Comparison of ENCODE assay signal across 1 cellular context in the genomic region with DNA sequence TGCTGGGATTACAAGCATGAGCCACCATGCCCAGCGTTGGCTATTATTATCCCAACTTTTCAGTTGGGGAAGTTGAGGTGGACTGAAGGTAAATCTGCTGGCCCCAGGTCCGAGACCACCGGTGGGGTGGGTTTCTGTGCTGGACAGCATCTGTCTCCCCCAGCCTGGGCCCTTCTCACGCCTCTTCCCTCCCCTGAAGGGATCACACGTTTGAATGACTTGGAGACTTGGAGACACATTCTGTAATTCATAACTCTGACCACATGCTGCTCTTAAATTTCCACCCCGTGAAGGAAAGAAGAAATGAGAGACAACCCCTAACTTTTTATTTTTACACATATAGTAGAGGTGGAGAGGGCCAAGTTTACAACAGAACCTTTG.
TF ChIP-seq lines count a peak whose summit lies in the region.

No MANE protein-coding gene starts in this region.

TF ChIP-seq in GM23338, 12 proteins besides CTCF, POLR2A, EP300 and RAD21:
- no peak for TF ChIP-seq CREB1 (CRISPR knock-in tag; IDR thresholded peaks at IDR 0.05; ENCODE audit: low read depth)
TF ChIP-seq in GM23338: peak in this region for 0.
